ENCODE assay signal across 1 cellular context in genomic region chr14:104752735-104753527, GRCh38.
TF ChIP-seq lines count a peak whose summit lies in the region.

TSS of gene SIVA1 (plus strand) at chr14:104753147. CDS start at chr14:104753202, 55 bp downstream.

TF ChIP-seq in WTC11, 78 proteins besides CTCF, POLR2A, EP300 and RAD21 (continued from another document):
- no peak for TF ChIP-seq AR (CRISPR knock-in tag; IDR thresholded peaks at IDR 0.05)
- TF ChIP-seq ZSCAN18 (CRISPR knock-in tag; IDR thresholded peaks at IDR 0.05), result no peak
- no peak for TF ChIP-seq ZNF396 (CRISPR knock-in tag; IDR thresholded peaks at IDR 0.05; ENCODE audit: borderline replicate concordance)
- TF ChIP-seq USF2 (CRISPR knock-in tag; IDR thresholded peaks at IDR 0.05), result peak; percentile 30; the same call in 1 of the 2 replicates
- TF ChIP-seq ZNF425 (CRISPR knock-in tag; conservative IDR thresholded peaks at IDR 0.05), result no peak
- 0 out of 2 replicates have a peak, but pooled peaks have one; percentile 39 for TF ChIP-seq ZNF232 (CRISPR knock-in tag; IDR thresholded peaks at IDR 0.05)
- 0 out of 2 replicates have a peak, but pooled peaks have one; percentile 6 for TF ChIP-seq USF1 (CRISPR knock-in tag; IDR thresholded peaks at IDR 0.05)
- no peak; the same call in 1 of the 2 replicates for TF ChIP-seq E2F4 (CRISPR knock-in tag; IDR thresholded peaks at IDR 0.05; ENCODE audit: borderline replicate concordance, low read depth)
- TF ChIP-seq E2F5 (CRISPR knock-in tag; IDR thresholded peaks at IDR 0.05), result peak; percentile 96
- TF ChIP-seq ZNF219 (CRISPR knock-in tag; IDR thresholded peaks at IDR 0.05; ENCODE audit: borderline replicate concordance), result peak; percentile 44; the same call in 1 of the 2 replicates
